Comparison of ENCODE assay signal across 1 cellular context in the genomic region with DNA sequence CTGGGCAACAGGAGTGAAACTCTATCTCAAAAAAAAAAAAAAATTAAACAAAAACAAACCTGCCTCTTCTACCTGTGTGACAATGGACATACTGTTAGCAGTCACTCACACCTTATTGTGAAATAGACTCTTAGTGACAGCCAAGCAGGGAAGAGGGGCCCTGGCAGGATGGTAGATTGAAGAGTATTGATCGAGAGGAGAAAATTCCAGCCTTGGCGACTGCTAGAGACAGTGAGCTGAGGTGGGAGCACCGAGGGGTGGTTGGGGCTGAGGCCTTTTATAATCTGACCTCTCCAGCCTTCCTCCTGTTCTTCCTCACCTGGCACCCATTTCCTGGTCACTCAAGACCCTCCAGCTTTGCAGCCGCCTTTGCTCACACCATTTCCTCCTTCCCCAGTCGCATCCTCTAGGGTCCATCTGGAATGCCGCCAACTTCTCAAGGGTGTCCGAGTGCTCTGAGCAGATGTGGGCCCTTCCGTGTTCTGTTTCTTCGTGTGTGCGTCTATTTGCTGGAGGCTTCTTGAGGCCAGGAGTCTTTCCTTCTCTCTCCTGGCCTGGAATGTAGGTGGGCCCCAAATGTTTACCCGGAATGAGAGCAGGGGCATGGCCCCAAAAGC.
TF ChIP-seq lines count a peak whose summit lies in the region.

No MANE protein-coding gene starts in this region.

TF ChIP-seq in HepG2, 621 proteins besides CTCF, POLR2A, EP300 and RAD21 (continued from another document and continues in another):
- TF ChIP-seq, protein P1, sequence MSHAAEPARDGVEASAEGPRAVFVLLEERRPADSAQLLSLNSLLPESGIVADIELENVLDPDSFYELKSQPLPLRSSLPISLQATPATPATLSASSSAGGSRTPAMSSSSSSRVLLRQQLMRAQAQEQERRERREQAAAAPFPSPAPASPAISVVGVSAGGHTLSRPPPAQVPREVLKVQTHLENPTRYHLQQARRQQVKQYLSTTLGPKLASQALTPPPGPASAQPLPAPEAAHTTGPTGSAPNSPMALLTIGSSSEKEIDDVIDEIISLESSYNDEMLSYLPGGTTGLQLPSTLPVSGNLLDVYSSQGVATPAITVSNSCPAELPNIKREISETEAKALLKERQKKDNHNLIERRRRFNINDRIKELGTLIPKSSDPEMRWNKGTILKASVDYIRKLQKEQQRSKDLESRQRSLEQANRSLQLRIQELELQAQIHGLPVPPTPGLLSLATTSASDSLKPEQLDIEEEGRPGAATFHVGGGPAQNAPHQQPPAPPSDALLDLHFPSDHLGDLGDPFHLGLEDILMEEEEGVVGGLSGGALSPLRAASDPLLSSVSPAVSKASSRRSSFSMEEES (CRISPR knock-in tag; IDR thresholded peaks at IDR 0.05): no peak
- TF ChIP-seq, protein P2, sequence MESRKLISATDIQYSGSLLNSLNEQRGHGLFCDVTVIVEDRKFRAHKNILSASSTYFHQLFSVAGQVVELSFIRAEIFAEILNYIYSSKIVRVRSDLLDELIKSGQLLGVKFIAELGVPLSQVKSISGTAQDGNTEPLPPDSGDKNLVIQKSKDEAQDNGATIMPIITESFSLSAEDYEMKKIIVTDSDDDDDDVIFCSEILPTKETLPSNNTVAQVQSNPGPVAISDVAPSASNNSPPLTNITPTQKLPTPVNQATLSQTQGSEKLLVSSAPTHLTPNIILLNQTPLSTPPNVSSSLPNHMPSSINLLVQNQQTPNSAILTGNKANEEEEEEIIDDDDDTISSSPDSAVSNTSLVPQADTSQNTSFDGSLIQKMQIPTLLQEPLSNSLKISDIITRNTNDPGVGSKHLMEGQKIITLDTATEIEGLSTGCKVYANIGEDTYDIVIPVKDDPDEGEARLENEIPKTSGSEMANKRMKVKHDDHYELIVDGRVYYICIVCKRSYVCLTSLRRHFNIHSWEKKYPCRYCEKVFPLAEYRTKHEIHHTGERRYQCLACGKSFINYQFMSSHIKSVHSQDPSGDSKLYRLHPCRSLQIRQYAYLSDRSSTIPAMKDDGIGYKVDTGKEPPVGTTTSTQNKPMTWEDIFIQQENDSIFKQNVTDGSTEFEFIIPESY (CRISPR knock-in tag; IDR thresholded peaks at IDR 0.05): peak; percentile 57; the same call in 1 of the 2 replicates
- TF ChIP-seq KDM5B (CRISPR knock-in tag; IDR thresholded peaks at IDR 0.05; ENCODE audit: borderline replicate concordance) (no peak; the same call in 1 of the 2 replicates), SP4 (CRISPR knock-in tag; IDR thresholded peaks at IDR 0.05) (no peak), CCAR2 (optimal IDR thresholded peaks at IDR 0.05; ENCODE audit: low read depth, low read length) (no peak), FOXK2 (IDR thresholded peaks at IDR 0.05) (0 out of 2 replicates have a peak, but pooled peaks have one; percentile 25), ZNF432 (CRISPR knock-in tag; IDR thresholded peaks at IDR 0.05; ENCODE audit: borderline replicate concordance) (no peak), ZNF260 (CRISPR knock-in tag; IDR thresholded peaks at IDR 0.05; ENCODE audit: borderline replicate concordance, low read depth) (no peak), ARNT2 (CRISPR knock-in tag; IDR thresholded peaks at IDR 0.05; ENCODE audit: low read depth) (no peak), MEIS2 (CRISPR knock-in tag; IDR thresholded peaks at IDR 0.05) (no peak), REL (CRISPR knock-in tag; conservative IDR thresholded peaks at IDR 0.05) (no peak), ETV5 (CRISPR knock-in tag; IDR thresholded peaks at IDR 0.05; ENCODE audit: borderline replicate concordance) (peak; percentile 81), GATAD1 (CRISPR knock-in tag; IDR thresholded peaks at IDR 0.05) (no peak; the same call in 1 of the 2 replicates), CBX5 (CRISPR knock-in tag; IDR thresholded peaks at IDR 0.05; ENCODE audit: borderline replicate concordance) (peak; percentile 41; the same call in 1 of the 2 replicates), ZNF543 (CRISPR knock-in tag; IDR thresholded peaks at IDR 0.05) (no peak), KDM2A (CRISPR knock-in tag; IDR thresholded peaks at IDR 0.05; ENCODE audit: borderline replicate concordance, low read depth) (no peak)
- TF ChIP-seq, protein P3, sequence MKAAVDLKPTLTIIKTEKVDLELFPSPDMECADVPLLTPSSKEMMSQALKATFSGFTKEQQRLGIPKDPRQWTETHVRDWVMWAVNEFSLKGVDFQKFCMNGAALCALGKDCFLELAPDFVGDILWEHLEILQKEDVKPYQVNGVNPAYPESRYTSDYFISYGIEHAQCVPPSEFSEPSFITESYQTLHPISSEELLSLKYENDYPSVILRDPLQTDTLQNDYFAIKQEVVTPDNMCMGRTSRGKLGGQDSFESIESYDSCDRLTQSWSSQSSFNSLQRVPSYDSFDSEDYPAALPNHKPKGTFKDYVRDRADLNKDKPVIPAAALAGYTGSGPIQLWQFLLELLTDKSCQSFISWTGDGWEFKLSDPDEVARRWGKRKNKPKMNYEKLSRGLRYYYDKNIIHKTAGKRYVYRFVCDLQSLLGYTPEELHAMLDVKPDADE (CRISPR knock-in tag; IDR thresholded peaks at IDR 0.05): no peak
- TF ChIP-seq, protein P4, sequence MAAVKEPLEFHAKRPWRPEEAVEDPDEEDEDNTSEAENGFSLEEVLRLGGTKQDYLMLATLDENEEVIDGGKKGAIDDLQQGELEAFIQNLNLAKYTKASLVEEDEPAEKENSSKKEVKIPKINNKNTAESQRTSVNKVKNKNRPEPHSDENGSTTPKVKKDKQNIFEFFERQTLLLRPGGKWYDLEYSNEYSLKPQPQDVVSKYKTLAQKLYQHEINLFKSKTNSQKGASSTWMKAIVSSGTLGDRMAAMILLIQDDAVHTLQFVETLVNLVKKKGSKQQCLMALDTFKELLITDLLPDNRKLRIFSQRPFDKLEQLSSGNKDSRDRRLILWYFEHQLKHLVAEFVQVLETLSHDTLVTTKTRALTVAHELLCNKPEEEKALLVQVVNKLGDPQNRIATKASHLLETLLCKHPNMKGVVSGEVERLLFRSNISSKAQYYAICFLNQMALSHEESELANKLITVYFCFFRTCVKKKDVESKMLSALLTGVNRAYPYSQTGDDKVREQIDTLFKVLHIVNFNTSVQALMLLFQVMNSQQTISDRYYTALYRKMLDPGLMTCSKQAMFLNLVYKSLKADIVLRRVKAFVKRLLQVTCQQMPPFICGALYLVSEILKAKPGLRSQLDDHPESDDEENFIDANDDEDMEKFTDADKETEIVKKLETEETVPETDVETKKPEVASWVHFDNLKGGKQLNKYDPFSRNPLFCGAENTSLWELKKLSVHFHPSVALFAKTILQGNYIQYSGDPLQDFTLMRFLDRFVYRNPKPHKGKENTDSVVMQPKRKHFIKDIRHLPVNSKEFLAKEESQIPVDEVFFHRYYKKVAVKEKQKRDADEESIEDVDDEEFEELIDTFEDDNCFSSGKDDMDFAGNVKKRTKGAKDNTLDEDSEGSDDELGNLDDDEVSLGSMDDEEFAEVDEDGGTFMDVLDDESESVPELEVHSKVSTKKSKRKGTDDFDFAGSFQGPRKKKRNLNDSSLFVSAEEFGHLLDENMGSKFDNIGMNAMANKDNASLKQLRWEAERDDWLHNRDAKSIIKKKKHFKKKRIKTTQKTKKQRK (IDR thresholded peaks at IDR 0.05; ENCODE audit: low read length): no peak
- TF ChIP-seq, protein P5, sequence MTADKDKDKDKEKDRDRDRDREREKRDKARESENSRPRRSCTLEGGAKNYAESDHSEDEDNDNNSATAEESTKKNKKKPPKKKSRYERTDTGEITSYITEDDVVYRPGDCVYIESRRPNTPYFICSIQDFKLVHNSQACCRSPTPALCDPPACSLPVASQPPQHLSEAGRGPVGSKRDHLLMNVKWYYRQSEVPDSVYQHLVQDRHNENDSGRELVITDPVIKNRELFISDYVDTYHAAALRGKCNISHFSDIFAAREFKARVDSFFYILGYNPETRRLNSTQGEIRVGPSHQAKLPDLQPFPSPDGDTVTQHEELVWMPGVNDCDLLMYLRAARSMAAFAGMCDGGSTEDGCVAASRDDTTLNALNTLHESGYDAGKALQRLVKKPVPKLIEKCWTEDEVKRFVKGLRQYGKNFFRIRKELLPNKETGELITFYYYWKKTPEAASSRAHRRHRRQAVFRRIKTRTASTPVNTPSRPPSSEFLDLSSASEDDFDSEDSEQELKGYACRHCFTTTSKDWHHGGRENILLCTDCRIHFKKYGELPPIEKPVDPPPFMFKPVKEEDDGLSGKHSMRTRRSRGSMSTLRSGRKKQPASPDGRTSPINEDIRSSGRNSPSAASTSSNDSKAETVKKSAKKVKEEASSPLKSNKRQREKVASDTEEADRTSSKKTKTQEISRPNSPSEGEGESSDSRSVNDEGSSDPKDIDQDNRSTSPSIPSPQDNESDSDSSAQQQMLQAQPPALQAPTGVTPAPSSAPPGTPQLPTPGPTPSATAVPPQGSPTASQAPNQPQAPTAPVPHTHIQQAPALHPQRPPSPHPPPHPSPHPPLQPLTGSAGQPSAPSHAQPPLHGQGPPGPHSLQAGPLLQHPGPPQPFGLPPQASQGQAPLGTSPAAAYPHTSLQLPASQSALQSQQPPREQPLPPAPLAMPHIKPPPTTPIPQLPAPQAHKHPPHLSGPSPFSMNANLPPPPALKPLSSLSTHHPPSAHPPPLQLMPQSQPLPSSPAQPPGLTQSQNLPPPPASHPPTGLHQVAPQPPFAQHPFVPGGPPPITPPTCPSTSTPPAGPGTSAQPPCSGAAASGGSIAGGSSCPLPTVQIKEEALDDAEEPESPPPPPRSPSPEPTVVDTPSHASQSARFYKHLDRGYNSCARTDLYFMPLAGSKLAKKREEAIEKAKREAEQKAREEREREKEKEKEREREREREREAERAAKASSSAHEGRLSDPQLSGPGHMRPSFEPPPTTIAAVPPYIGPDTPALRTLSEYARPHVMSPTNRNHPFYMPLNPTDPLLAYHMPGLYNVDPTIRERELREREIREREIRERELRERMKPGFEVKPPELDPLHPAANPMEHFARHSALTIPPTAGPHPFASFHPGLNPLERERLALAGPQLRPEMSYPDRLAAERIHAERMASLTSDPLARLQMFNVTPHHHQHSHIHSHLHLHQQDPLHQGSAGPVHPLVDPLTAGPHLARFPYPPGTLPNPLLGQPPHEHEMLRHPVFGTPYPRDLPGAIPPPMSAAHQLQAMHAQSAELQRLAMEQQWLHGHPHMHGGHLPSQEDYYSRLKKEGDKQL (CRISPR knock-in tag; IDR thresholded peaks at IDR 0.05; ENCODE audit: low read depth): no peak
- TF ChIP-seq, protein P6, sequence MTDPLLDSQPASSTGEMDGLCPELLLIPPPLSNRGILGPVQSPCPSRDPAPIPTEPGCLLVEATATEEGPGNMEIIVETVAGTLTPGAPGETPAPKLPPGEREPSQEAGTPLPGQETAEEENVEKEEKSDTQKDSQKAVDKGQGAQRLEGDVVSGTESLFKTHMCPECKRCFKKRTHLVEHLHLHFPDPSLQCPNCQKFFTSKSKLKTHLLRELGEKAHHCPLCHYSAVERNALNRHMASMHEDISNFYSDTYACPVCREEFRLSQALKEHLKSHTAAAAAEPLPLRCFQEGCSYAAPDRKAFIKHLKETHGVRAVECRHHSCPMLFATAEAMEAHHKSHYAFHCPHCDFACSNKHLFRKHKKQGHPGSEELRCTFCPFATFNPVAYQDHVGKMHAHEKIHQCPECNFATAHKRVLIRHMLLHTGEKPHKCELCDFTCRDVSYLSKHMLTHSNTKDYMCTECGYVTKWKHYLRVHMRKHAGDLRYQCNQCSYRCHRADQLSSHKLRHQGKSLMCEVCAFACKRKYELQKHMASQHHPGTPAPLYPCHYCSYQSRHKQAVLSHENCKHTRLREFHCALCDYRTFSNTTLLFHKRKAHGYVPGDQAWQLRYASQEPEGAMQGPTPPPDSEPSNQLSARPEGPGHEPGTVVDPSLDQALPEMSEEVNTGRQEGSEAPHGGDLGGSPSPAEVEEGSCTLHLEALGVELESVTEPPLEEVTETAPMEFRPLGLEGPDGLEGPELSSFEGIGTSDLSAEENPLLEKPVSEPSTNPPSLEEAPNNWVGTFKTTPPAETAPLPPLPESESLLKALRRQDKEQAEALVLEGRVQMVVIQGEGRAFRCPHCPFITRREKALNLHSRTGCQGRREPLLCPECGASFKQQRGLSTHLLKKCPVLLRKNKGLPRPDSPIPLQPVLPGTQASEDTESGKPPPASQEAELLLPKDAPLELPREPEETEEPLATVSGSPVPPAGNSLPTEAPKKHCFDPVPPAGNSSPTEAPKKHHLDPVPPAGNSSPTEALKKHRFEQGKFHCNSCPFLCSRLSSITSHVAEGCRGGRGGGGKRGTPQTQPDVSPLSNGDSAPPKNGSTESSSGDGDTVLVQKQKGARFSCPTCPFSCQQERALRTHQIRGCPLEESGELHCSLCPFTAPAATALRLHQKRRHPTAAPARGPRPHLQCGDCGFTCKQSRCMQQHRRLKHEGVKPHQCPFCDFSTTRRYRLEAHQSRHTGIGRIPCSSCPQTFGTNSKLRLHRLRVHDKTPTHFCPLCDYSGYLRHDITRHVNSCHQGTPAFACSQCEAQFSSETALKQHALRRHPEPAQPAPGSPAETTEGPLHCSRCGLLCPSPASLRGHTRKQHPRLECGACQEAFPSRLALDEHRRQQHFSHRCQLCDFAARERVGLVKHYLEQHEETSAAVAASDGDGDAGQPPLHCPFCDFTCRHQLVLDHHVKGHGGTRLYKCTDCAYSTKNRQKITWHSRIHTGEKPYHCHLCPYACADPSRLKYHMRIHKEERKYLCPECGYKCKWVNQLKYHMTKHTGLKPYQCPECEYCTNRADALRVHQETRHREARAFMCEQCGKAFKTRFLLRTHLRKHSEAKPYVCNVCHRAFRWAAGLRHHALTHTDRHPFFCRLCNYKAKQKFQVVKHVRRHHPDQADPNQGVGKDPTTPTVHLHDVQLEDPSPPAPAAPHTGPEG (CRISPR knock-in tag; IDR thresholded peaks at IDR 0.05): no peak
- TF ChIP-seq, protein P7, sequence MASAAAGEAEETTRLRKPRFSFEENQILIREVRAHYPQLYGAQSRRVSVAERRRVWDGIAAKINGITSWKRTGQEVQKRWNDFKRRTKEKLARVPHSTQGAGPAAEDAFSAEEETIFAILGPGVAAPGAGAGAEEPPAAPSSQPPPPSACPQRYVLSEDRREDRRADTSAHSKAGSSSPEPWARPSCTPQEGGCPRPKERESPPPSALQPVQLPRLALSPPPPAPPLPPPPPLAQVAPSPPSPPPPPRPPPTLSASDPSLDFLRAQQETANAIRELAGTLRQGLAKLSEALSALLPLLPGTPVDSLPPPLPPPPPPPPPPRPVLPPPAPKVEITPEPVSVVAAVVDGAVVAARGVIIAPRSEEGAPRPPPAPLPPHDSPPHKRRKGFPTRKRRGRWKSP (CRISPR knock-in tag; IDR thresholded peaks at IDR 0.05): no peak
- TF ChIP-seq, protein P8, sequence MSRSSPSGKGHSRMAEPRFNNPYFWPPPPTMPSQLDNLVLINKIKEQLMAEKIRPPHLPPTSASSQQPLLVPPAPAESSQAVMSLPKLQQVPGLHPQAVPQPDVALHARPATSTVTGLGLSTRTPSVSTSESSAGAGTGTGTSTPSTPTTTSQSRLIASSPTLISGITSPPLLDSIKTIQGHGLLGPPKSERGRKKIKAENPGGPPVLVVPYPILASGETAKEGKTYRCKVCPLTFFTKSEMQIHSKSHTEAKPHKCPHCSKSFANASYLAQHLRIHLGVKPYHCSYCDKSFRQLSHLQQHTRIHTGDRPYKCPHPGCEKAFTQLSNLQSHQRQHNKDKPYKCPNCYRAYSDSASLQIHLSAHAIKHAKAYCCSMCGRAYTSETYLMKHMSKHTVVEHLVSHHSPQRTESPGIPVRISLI (CRISPR knock-in tag; IDR thresholded peaks at IDR 0.05; ENCODE audit: borderline replicate concordance): peak; percentile 96
